In genomic region chr15:100094127-100094510, GRCh38 we compare ENCODE assay signal across 17 cellular contexts.
DNase-seq lines count a peak whose midpoint lies in the region; ATAC-seq and TF ChIP-seq lines count a peak whose summit lies in the region.
"Had no signal": no experiment of that assay in that cellular context is flagged by ENCODE, and none has a peak within 500 bp of the region (broad histone marks: within the 10 kb centered on the region; RNA-seq: fewer than 3 reads in every experiment).

No MANE protein-coding gene starts in this region.

- CTCF ChIA-PET in IMR-90 (lab: Yijun Ruan, JAX): no interaction called here

- H3K4me2 ChIP-seq in IMR-90 (ENCODE audit: low read depth, low read length): peak overlapping the region; percentile 37; the same call in 1 of the 2 replicates

- POLR2A ChIA-PET in IMR-90 (lab: Charles Lee; ENCODE audit: unreplicated experiment): no interaction called here

- H2BK120ac ChIP-seq in IMR-90 (ENCODE audit: low read depth, low read length): peak overlapping the region; percentile 92

- WGBS in IMR-90 (ENCODE audit: extremely low coverage in 2 of 2, insufficient read length in 1 of 2), 2 experiments: 0% methylated on average over 3 of the region's 3 CpGs; no CpG with 5 or more reads in 1 of the 2 experiments
- WGBS in sigmoid colon, 2 donors: 88 to 91% methylated on average over 3 of the region's 3 CpGs

- intact Hi-C loops in IMR-90 (cut with micrococcal nuclease) (no loop called here), sigmoid colon (cut with DNase I) (no loop called here)

- H3K27me3 Mint-ChIP-seq in activated T-helper 17 cell treated with anti-CD3 and anti-CD28 coated beads, Interleukin-2, amount 50 U/mL, for 72 hours: no peaks in the 10 kb centered on the region
- H3K27me3 Mint-ChIP-seq: CD4-positive, alpha-beta memory T cell had no signal

- no peak for TF ChIP-seq EP300 in sigmoid colon (IDR thresholded peaks at IDR 0.05)

- H3K4me3 ChIP-seq in IMR-90 (ENCODE audit: insufficient read depth, low read depth, low read length): no peak overlapping the region
- no peak overlapping the region for H3K4me3 ChIP-seq in sigmoid colon

- no peaks in the 10 kb centered on the region for H4K20me1 ChIP-seq in IMR-90 (ENCODE audit: insufficient read depth, low read length)

- peak overlapping the region; percentile 47 for H2BK5ac ChIP-seq in IMR-90 (ENCODE audit: low read depth, low read length, poor library complexity, severe bottlenecking)

- no peaks in the 10 kb centered on the region for H3K36me3 Mint-ChIP-seq in activated T-helper 17 cell treated with anti-CD3 and anti-CD28 coated beads, Interleukin-2, amount 50 U/mL, for 72 hours (ENCODE audit: low read depth)

- ATAC-seq in IMR-90 (ENCODE audit: low read depth) (peak; percentile 41), GM21526 (IDR thresholded peaks at IDR 0.05; ENCODE audit: low FRiP score, unreplicated experiment) (no peak)
- ATAC-seq in activated T-helper 17 cell treated with anti-CD3 and anti-CD28 coated beads, Interleukin-2, amount 50 U/mL, for 72 hours (replicated peaks): no peak
- ATAC-seq in activated CD4-positive, CD25-positive, alpha-beta regulatory T cell treated with anti-CD3 and anti-CD28 coated beads, Interleukin-2, amount 50 U/mL, for 24 hours: no peak
- ATAC-seq: Panc1 had no signal

- DNase-seq in IMR-90 (no peak), islet precursor cell (peak; percentile 27), sigmoid colon (peak; percentile 44), anterior cingulate cortex (lab: John Stamatoyannopoulos, UW) (no peak)
- DNase-seq: BE2C; CD4-positive, alpha-beta memory T cell; GF-D8; GOT3; KBM-7; NCI-H1092; NCI-H446 treated with DMSO at 0.1 percent for 48 hours; NCI-H748 treated with DMSO at 0.1 percent for 48 hours; SHP77 had no signal

- no peaks in the 10 kb centered on the region for H3K9me3 Mint-ChIP-seq in activated T-helper 17 cell treated with anti-CD3 and anti-CD28 coated beads, Interleukin-2, amount 50 U/mL, for 72 hours
- H3K9me3 Mint-ChIP-seq: CD4-positive, alpha-beta memory T cell had no signal

- H4K5ac ChIP-seq in IMR-90 (ENCODE audit: low read depth, low read length): peak overlapping the region; percentile 5; the same call in 1 of the 2 replicates

- H3K18ac ChIP-seq in IMR-90 (ENCODE audit: low read depth, low read length): peak overlapping the region; percentile 31

- no peak overlapping the region for H3K56ac ChIP-seq in IMR-90 (ENCODE audit: extremely low read depth, insufficient read depth, low read length)

- H3K79me1 ChIP-seq in IMR-90 (ENCODE audit: low read depth in 1 of 2, low read length in 2 of 2): no peaks in the 10 kb centered on the region

- H3K4me1 ChIP-seq in IMR-90 (ENCODE audit: control insufficient read depth, insufficient read depth, low read length) (peaks cover 12% of the 10 kb centered on the region), sigmoid colon (no peaks in the 10 kb centered on the region)
- H3K4me1 ChIP-seq: BE2C had no signal

- peak overlapping the region; percentile 44 for H3K27ac Mint-ChIP-seq in activated T-helper 17 cell treated with anti-CD3 and anti-CD28 coated beads, Interleukin-2, amount 50 U/mL, for 72 hours

- peak overlapping the region; percentile 60 for H3K14ac ChIP-seq in IMR-90 (replicated peaks; ENCODE audit: low read depth, low read length)

- no peaks in the 10 kb centered on the region for H3K4me1 Mint-ChIP-seq in activated T-helper 17 cell treated with anti-CD3 and anti-CD28 coated beads, Interleukin-2, amount 50 U/mL, for 72 hours
- H3K4me1 Mint-ChIP-seq: CD4-positive, alpha-beta memory T cell had no signal

- H3K27me3 ChIP-seq in IMR-90 (ENCODE audit: control insufficient read depth, insufficient read depth, low read length) (no peaks in the 10 kb centered on the region), sigmoid colon (no peaks in the 10 kb centered on the region)
- H3K27me3 ChIP-seq: BE2C had no signal

- peak overlapping the region; percentile 86 for H2AK5ac ChIP-seq in IMR-90 (ENCODE audit: low read depth, low read length)

- H3K9me3 ChIP-seq in IMR-90 (ENCODE audit: control insufficient read depth, insufficient read depth, low read length): no peaks in the 10 kb centered on the region; the same call in 1 of the 2 replicates
- no peaks in the 10 kb centered on the region for H3K9me3 ChIP-seq in sigmoid colon
- H3K9me3 ChIP-seq: BE2C had no signal

- no peak for TF ChIP-seq CTCF in IMR-90 (conservative IDR thresholded peaks at IDR 0.05; ENCODE audit: low read depth, low read length)
- no peak for TF ChIP-seq CTCF in sigmoid colon (IDR thresholded peaks at IDR 0.05)

- TF ChIP-seq POLR2A in IMR-90 (IDR thresholded peaks at IDR 0.05; ENCODE audit: low read depth, low read length): no peak
- TF ChIP-seq POLR2A in sigmoid colon (IDR thresholded peaks at IDR 0.05): no peak

- peaks cover 24% of the 10 kb centered on the region for H3K9me1 ChIP-seq in IMR-90 (ENCODE audit: insufficient read depth, low read length)

- H3K27ac ChIP-seq in IMR-90 (ENCODE audit: insufficient read depth, low read length) (peak overlapping the region; percentile 76; the same call in 1 of the 2 replicates), sigmoid colon (no peak overlapping the region)

- H3K23ac ChIP-seq in IMR-90 (ENCODE audit: low read depth, low read length): peak overlapping the region; percentile 59

- peak overlapping the region; percentile 35 for H2AFZ ChIP-seq in IMR-90 (replicated peaks; ENCODE audit: low read length, poor library complexity)

- H2BK15ac ChIP-seq in IMR-90 (ENCODE audit: low read depth, low read length): peak overlapping the region; percentile 71; the same call in 2 of the 3 replicates

- peak overlapping the region; percentile 91 for H2BK20ac ChIP-seq in IMR-90 (ENCODE audit: low read depth, low read length)

- H3K9ac ChIP-seq in IMR-90 (ENCODE audit: low read depth, low read length): no peak overlapping the region

- H3K36me3 ChIP-seq in IMR-90 (ENCODE audit: control insufficient read depth, insufficient read depth, low read length) (no peaks in the 10 kb centered on the region), sigmoid colon (no peaks in the 10 kb centered on the region)
- H3K36me3 ChIP-seq: BE2C had no signal

- dilution Hi-C loops in IMR-90 (cut with HindIII; ENCODE audit: low sequenced_read_pairs, unreplicated experiment): no loop called here

- no TSS peak for BruUV-seq in IMR-90 (replicated peaks; lab: Mats Ljungman, UMichigan)

- TF ChIP-seq RAD21 in IMR-90 (IDR thresholded peaks at IDR 0.05; ENCODE audit: low read length): no peak

- peak overlapping the region; percentile 30 to 63; a peak in 2 of 4 replicates for H4K8ac ChIP-seq in IMR-90 (ENCODE audit: low read depth in 2 of 2, low read length in 2 of 2)

- in situ Hi-C loops in IMR-90 (cut with MboI; ENCODE audit: low sequenced_read_pairs): no loop called here

- no peak overlapping the region for H3K4me3 Mint-ChIP-seq in activated T-helper 17 cell treated with anti-CD3 and anti-CD28 coated beads, Interleukin-2, amount 50 U/mL, for 72 hours
- H3K4me3 Mint-ChIP-seq: CD4-positive, alpha-beta memory T cell had no signal

- H2AK9ac ChIP-seq in IMR-90 (replicated peaks; ENCODE audit: low read depth, low read length, poor library complexity): peak overlapping the region; percentile 35

- H4K91ac ChIP-seq in IMR-90 (ENCODE audit: insufficient read depth, low read depth, low read length): peak overlapping the region; percentile 90

- H3K4ac ChIP-seq in IMR-90 (ENCODE audit: low read depth, low read length): peak overlapping the region; percentile 82

TF ChIP-seq in IMR-90, 13 proteins besides CTCF, POLR2A, EP300 and RAD21:
- TF ChIP-seq SMC3 (IDR thresholded peaks at IDR 0.05; ENCODE audit: low read depth, low read length) (no peak), MAZ (IDR thresholded peaks at IDR 0.05; ENCODE audit: borderline replicate concordance, low read depth, low read length) (no peak), MXI1 (IDR thresholded peaks at IDR 0.05; ENCODE audit: borderline replicate concordance, low read depth, low read length) (no peak), NFE2L2 (IDR thresholded peaks at IDR 0.05; ENCODE audit: low read depth, low read length) (no peak), FOS (IDR thresholded peaks at IDR 0.05; ENCODE audit: low read depth, low read length) (no peak)
- TF ChIP-seq, protein P1, sequence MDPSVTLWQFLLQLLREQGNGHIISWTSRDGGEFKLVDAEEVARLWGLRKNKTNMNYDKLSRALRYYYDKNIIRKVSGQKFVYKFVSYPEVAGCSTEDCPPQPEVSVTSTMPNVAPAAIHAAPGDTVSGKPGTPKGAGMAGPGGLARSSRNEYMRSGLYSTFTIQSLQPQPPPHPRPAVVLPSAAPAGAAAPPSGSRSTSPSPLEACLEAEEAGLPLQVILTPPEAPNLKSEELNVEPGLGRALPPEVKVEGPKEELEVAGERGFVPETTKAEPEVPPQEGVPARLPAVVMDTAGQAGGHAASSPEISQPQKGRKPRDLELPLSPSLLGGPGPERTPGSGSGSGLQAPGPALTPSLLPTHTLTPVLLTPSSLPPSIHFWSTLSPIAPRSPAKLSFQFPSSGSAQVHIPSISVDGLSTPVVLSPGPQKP (IDR thresholded peaks at IDR 0.05; ENCODE audit: borderline replicate concordance, low read depth, low read length): no peak

Comparison
In these comparisons a context has a peak if more than half of its experiments do, and no peak if none do; other contexts are left out.
1. DNase-seq: peak in islet precursor cell (single experiment) and sigmoid colon (single experiment); none in IMR-90 (single experiment) and anterior cingulate cortex (0 of 58).